Comparison of ENCODE assay signal across 1 cellular context in genomic region chr4:51855270-51855669, GRCh38.
TF ChIP-seq lines count a peak whose summit lies in the region.

No MANE protein-coding gene starts in this region.

TF ChIP-seq in GM23338, 12 proteins besides CTCF, POLR2A, EP300 and RAD21 (continued from another document):
- TF ChIP-seq ETS1 (IDR thresholded peaks at IDR 0.05) (no peak), JUNB (IDR thresholded peaks at IDR 0.05; ENCODE audit: unreplicated experiment) (no peak), POLR2AphosphoS5 (IDR thresholded peaks at IDR 0.05; ENCODE audit: low read depth) (no peak), EZH2 (IDR thresholded peaks at IDR 0.05; ENCODE audit: low read depth, unreplicated experiment) (no peak), EZH2phosphoT487 (IDR thresholded peaks at IDR 0.05; ENCODE audit: unreplicated experiment) (no peak), CREB1 (CRISPR knock-in tag; IDR thresholded peaks at IDR 0.05; ENCODE audit: low read depth) (no peak), ZNF114 (CRISPR knock-in tag; IDR thresholded peaks at IDR 0.05) (no peak), REST (IDR thresholded peaks at IDR 0.05; ENCODE audit: unreplicated experiment) (no peak), ZNF331 (CRISPR knock-in tag; IDR thresholded peaks at IDR 0.05; ENCODE audit: low read depth) (no peak)
